In the genomic region with DNA sequence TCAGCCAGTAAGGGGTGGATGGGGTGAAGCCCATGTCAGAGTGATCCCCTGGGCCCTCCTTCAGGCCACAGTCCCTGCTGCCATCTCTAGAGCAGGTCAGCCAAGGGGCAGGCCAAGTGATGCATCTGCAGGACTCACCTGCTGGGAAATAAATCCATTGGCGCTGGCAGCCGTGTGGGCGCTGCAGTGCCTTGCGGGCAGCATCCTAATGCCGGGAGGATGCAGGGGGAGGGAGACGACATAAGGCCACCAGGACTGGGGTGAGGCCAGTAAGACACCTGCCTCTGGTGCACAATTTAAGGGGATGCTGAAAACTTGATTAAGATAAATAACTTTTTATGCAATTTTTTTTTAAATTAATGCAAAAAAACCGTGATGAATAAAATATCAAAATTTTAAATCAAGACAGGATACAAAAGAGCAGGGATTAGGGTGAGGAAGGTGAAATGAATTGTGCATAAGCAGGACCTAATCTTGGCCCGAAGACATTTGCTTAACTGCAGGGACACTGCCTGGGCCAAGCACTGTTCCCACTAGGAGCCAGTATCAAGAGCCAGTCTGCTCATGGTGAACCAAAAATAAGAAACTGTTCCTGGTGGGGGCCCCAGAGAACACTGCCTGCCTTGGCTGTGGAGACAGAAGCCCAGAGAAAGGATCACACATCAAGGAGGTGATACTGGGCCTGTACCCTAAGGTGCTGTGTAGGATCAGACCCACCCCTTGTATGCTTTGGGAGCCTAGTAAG, we compare ENCODE assay signal across 24 cellular contexts.
"Had no signal": no experiment of that assay in that cellular context is flagged by ENCODE, and none has a peak within 500 bp of the region (broad histone marks: within the 10 kb centered on the region; RNA-seq: fewer than 3 reads in every experiment).

No MANE protein-coding gene starts in this region.

- H3K36me3 ChIP-seq: adrenal gland had no signal

- H3K4me3 ChIP-seq: adrenal gland, body of pancreas, coronary artery, dorsolateral prefrontal cortex had no signal

- H3K27me3 ChIP-seq: adrenal gland, body of pancreas had no signal

- H3K9me3 ChIP-seq: adrenal gland, body of pancreas had no signal

- H3K4me1 ChIP-seq: adrenal gland, body of pancreas had no signal

- DNase-seq: activated CD4-positive, alpha-beta memory T cell treated with anti-CD3 and anti-CD28 coated beads, Interleukin-2, amount 10 ng/mL, durations not matched to agents 7 days and 5 days; activated CD4-positive, alpha-beta T cell treated with anti-CD3 and anti-CD28 coated beads for 1 hour; activated CD4-positive, alpha-beta T cell treated with anti-CD3 and anti-CD28 coated beads for 4 hours; activated CD4-positive, alpha-beta T cell treated with anti-CD3 and anti-CD28 coated beads, Interleukin-2, amount 10 ng/mL, durations not matched to agents 7 days and 5 days; activated CD4-positive, alpha-beta T cell treated with anti-CD3 and anti-CD28 coated beads, Interleukin-2, amount 50 U/mL, for 4 hours; activated CD8-positive, alpha-beta memory T cell treated with anti-CD3 and anti-CD28 coated beads, Interleukin-2, amount 50 U/mL, for 48 hours; activated naive CD4-positive, alpha-beta T cell treated with anti-CD3 and anti-CD28 coated beads for 36 hours; activated naive CD8-positive, alpha-beta T cell treated with anti-CD3 and anti-CD28 coated beads for 36 hours; activated naive CD8-positive, alpha-beta T cell treated with anti-CD3 and anti-CD28 coated beads, Interleukin-2, amount 50 U/mL, for 24 hours; activated T-cell treated with anti-CD3 and anti-CD28 coated beads for 4 hours; activated T-cell treated with anti-CD3 and anti-CD28 coated beads, Interleukin-2, amount 50 U/mL, for 24 hours; activated T-cell treated with anti-CD3 and anti-CD28 coated beads, Interleukin-2, amount 50 U/mL, for 72 hours; adrenal gland; amygdala; aorta; body of pancreas; effector memory CD4-positive, alpha-beta T cell; endodermal cell; foreskin fibroblast; head of caudate nucleus; T-helper 2 cell had no signal

- H3K27ac ChIP-seq: adrenal gland, body of pancreas, coronary artery had no signal

- ATAC-seq: activated naive CD8-positive, alpha-beta T cell treated with anti-CD3 and anti-CD28 coated beads, Interleukin-2, amount 50 U/mL, for 24 hours; activated T-cell treated with anti-CD3 and anti-CD28 coated beads, Interleukin-2, amount 50 U/mL, for 72 hours; body of pancreas; esophagus mucosa had no signal
